ENCODE assay signal across 20 cellular contexts in the genomic region with DNA sequence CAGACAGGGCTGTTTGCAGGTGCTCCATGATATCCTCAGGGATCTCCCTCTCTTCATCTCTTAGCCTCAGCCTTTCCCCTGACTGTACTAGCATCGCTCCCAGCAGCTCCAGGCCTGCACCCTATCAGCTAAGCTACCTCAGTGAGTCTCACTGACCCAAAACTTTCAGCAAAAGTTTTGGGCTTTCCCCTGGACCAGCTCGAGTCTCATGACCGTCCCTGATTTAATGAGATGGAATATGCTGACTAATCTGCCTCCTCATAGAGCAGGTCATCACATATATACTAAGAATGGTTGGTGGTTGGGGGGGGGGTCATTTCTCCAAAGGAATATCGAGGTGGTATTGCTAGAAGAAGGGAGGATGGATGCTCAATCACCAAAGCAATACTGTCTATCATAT.
A peak's percentile ranks its signal among the peaks of the same experiment; 100 is the strongest.
DNase-seq lines count a peak whose midpoint lies in the region; ATAC-seq and TF ChIP-seq lines count a peak whose summit lies in the region.
"Had no signal": no experiment of that assay in that cellular context is flagged by ENCODE, and none has a peak within 500 bp of the region (broad histone marks: within the 10 kb centered on the region; RNA-seq: fewer than 3 reads in every experiment).

No MANE protein-coding gene starts in this region.

- H3K27ac Mint-ChIP-seq in nephron progenitor cell = peak overlapping the region; percentile 83
- H3K27ac Mint-ChIP-seq: HFFc6, IgD-negative memory B cell had no signal

- no peak overlapping the region for H3K4me3 Mint-ChIP-seq in nephron progenitor cell
- H3K4me3 Mint-ChIP-seq: HFFc6, IgD-negative memory B cell had no signal

- H3K4me1 Mint-ChIP-seq in nephron progenitor cell = no peaks in the 10 kb centered on the region

- DNase-seq in nephron progenitor cell (no peak), anterior cingulate cortex (lab: John Stamatoyannopoulos, UW) (no peak), cerebellar cortex (ENCODE audit: low spot score) (no peak), COR-L47 (lab: John Stamatoyannopoulos, UW) (no peak)
- no peak for DNase-seq in effector CD4-positive, alpha-beta T cell
- DNase-seq: C1 segment of cervical spinal cord; DMS 273 treated with DMSO at 0.1 percent for 48 hours; GDM1; HFFc6; NCI-H1105 treated with DMSO at 0.1 percent for 48 hours; NCI-H1930; NCI-H2171; NCI-H446 treated with DMSO at 0.1 percent for 48 hours; NK-92 treated with Interleukin-12 subunit alpha and Interleukin-12 subunit beta, amount 100 ng/mL, for 24 hours; SJCRH30; T-helper 2 cell had no signal

- H3K27me3 Mint-ChIP-seq in nephron progenitor cell (ENCODE audit: low read depth, poor library complexity) = peaks cover 9% of the 10 kb centered on the region
- H3K27me3 Mint-ChIP-seq: IgD-negative memory B cell had no signal

- ATAC-seq in GM18511 (IDR thresholded peaks at IDR 0.05; ENCODE audit: unreplicated experiment) = peak; percentile 46
- peak; percentile 61 for ATAC-seq in HG02610 (IDR thresholded peaks at IDR 0.05; ENCODE audit: unreplicated experiment)
- ATAC-seq in HG03108 (IDR thresholded peaks at IDR 0.05; ENCODE audit: unreplicated experiment) = peak; percentile 18

- H3K36me3 Mint-ChIP-seq in nephron progenitor cell (ENCODE audit: low read depth) = no peaks in the 10 kb centered on the region
- H3K36me3 Mint-ChIP-seq: IgD-negative memory B cell had no signal

- TF ChIP-seq CTCF in nephron progenitor cell (IDR thresholded peaks at IDR 0.05) = no peak

- H3K9me3 Mint-ChIP-seq in nephron progenitor cell = no peaks in the 10 kb centered on the region
- H3K9me3 Mint-ChIP-seq: HFFc6, IgD-negative memory B cell had no signal
